8 cellular contexts compared by ENCODE assay signal in genomic region chr12:55965941-55966407, GRCh38. TPM values are rescaled to one million over a fixed set of nuclear protein-coding genes. Genes with fewer than 3 reads are reported as not detected.
DNase-seq lines count a peak whose midpoint lies in the region; ATAC-seq and TF ChIP-seq lines count a peak whose summit lies in the region.

PMEL (minus strand) TSS chr12:55966042; CDS start chr12:55966011, 31 bp downstream.

- peaks cover 26% of the 10 kb centered on the region for H3K4me1 Mint-ChIP-seq in chondrocyte (ENCODE audit: low read depth)

- H3K27ac ChIP-seq in Karpas-422 (ENCODE audit: low read length) (peak within 1 kb of the TSS; percentile 56; the same call in 1 of the 2 replicates), vagina (peak within 1 kb of the TSS; percentile 87)

- H3K4me3 ChIP-seq in Karpas-422 (ENCODE audit: low read length): peak within 1 kb of the TSS; percentile 94
- peak within 1 kb of the TSS; percentile 80 for H3K4me3 ChIP-seq in lower leg skin (ENCODE audit: low read depth, poor library complexity, severe bottlenecking)
- peak within 1 kb of the TSS; percentile 54 to 92 for H3K4me3 ChIP-seq in vagina

- peak within 1 kb of the TSS; percentile 87 for H3K4me3 Mint-ChIP-seq in chondrocyte (ENCODE audit: unreplicated experiment)

- H3K36me3 Mint-ChIP-seq in chondrocyte (ENCODE audit: low read depth): peaks cover 1% of the 10 kb centered on the region

- no peaks in the 10 kb centered on the region for H3K27me3 Mint-ChIP-seq in chondrocyte (ENCODE audit: low read depth)

- H3K9me3 ChIP-seq in Karpas-422 (ENCODE audit: low read length): no peaks in the 10 kb centered on the region
- no peaks in the 10 kb centered on the region for H3K9me3 ChIP-seq in vagina

- peaks cover 17% of the 10 kb centered on the region for H3K79me2 ChIP-seq in Karpas-422 (ENCODE audit: low read length)

- no peaks in the 10 kb centered on the region for H3K27me3 ChIP-seq in Karpas-422 (ENCODE audit: low read length)
- no peaks in the 10 kb centered on the region for H3K27me3 ChIP-seq in vagina

- H3K9ac ChIP-seq in Karpas-422 (ENCODE audit: low read length): peak within 1 kb of the TSS; percentile 91

- peak within 1 kb of the TSS; percentile 90 for H3K27ac Mint-ChIP-seq in chondrocyte (ENCODE audit: unreplicated experiment)

- TF ChIP-seq CTCF in chondrocyte (IDR thresholded peaks at IDR 0.05) (no peak), lower leg skin (IDR thresholded peaks at IDR 0.05) (no peak), vagina (IDR thresholded peaks at IDR 0.05) (no peak)

- H3K9me3 Mint-ChIP-seq in chondrocyte (ENCODE audit: low read depth): no peaks in the 10 kb centered on the region

- H4K20me1 ChIP-seq in Karpas-422 (ENCODE audit: insufficient read depth, low read depth, low read length): no peaks in the 10 kb centered on the region

- H3K9me2 ChIP-seq in Karpas-422 (replicated peaks; ENCODE audit: insufficient read depth, low read length): no peaks in the 10 kb centered on the region

- H2AFZ ChIP-seq in Karpas-422 (ENCODE audit: low read length): peak within 1 kb of the TSS; percentile 60

- TF ChIP-seq POLR2A in lower leg skin (IDR thresholded peaks at IDR 0.05) (no peak), vagina (IDR thresholded peaks at IDR 0.05) (no peak)

- H3K36me3 ChIP-seq in Karpas-422 (ENCODE audit: insufficient read depth, low read length) (no peaks in the 10 kb centered on the region), vagina (peaks cover 0 to 5% of the 10 kb centered on the region in 2 donors)

- ATAC-seq in HG03045 (IDR thresholded peaks at IDR 0.05; ENCODE audit: unreplicated experiment) (no peak), GM21360 (IDR thresholded peaks at IDR 0.05; ENCODE audit: unreplicated experiment) (no peak), HG03025 (IDR thresholded peaks at IDR 0.05; ENCODE audit: low FRiP score, unreplicated experiment) (no peak)

- H3K4me2 ChIP-seq in Karpas-422 (ENCODE audit: low read depth, low read length, poor library complexity, severe bottlenecking): peak within 1 kb of the TSS; percentile 72

- WGBS in lower leg skin, 2 donors: 3 to 9% methylated on average over 4 of the region's 4 CpGs

- intact Hi-C loops in lower leg skin (cut with DNase I; ENCODE audit: low total_unique reads) (no loop called here), vagina (cut with DNase I) (no loop called here)

- DNase-seq in COLO668 (lab: John Stamatoyannopoulos, UW; ENCODE audit: unreplicated experiment): peak; percentile 5
- peak; percentile 54 for DNase-seq in Karpas-422
- DNase-seq in chondrocyte (ENCODE audit: low spot score): no peak
- no peak for DNase-seq in lower leg skin (ENCODE audit: low spot score in 2 of 2)
- no peak for DNase-seq in vagina (ENCODE audit: extremely low spot score in 2 of 2)

- peaks cover 44% of the 10 kb centered on the region for H3K4me1 ChIP-seq in Karpas-422 (ENCODE audit: low read length)
- H3K4me1 ChIP-seq in vagina: peaks cover 23% of the 10 kb centered on the region

RNA-seq across cellular contexts. Expression of gene PMEL, which starts in this region (rescaled TPM):
- 8.8 and 9.7 TPM in 2 replicates for total RNA-seq in Karpas-422 (2014; rRNA removed; shearing (Covaris generic); ENCODE audit: low replicate concordance)
- total RNA-seq in chondrocyte: 0.45 to 1.1 TPM (median 0.82 TPM) in 3 replicates
- total RNA-seq in lower leg skin: 10 to 100 TPM; 17.2 to 49.3 (median 34.2) TPM
- 1.2 TPM for total RNA-seq in vagina

Comparison
In these comparisons a context has a peak if more than half of its experiments do, and no peak if none do; other contexts are left out.
1. DNase-seq: peak in COLO668 (single experiment) and Karpas-422 (single experiment); none in chondrocyte (single experiment), lower leg skin (0 of 2) and vagina (0 of 2).
2. Peak in every context shown above with its lines, with median percentiles within 50 percentile points of each other: H3K4me3 ChIP-seq.